In genomic region chr12:112107306-112107705, GRCh38 we compare ENCODE assay signal across 7 cellular contexts. TPM values are rescaled to one million over a fixed set of nuclear protein-coding genes. Genes with fewer than 3 reads are reported as not detected.
A peak's percentile ranks its signal among the peaks of the same experiment; 100 is the strongest.
DNase-seq lines count a peak whose midpoint lies in the region; ATAC-seq and TF ChIP-seq lines count a peak whose summit lies in the region.

No MANE protein-coding gene starts in this region.

- peaks cover 58% of the 10 kb centered on the region for H3K4me1 Mint-ChIP-seq in WTC11
- peaks cover 38% of the 10 kb centered on the region for H3K4me1 Mint-ChIP-seq in stimulated activated effector memory CD8-positive, alpha-beta T cell treated with anti-CD3 and anti-CD28 coated beads, Interleukin-12 subunit alpha, Interleukin-12 subunit beta, amount 100 ng/mL, for 72 hours

- no peak for DNase-seq in HCT116 (ENCODE audit: low read depth, low spot score)
- DNase-seq in WTC11 (ENCODE audit: low spot score) = no peak
- DNase-seq in foreskin keratinocyte = no peak
- no peak for DNase-seq in stimulated activated effector memory CD8-positive, alpha-beta T cell treated with anti-CD3 and anti-CD28 coated beads, Interleukin-12 subunit alpha, Interleukin-12 subunit beta, amount 100 ng/mL, for 72 hours (ENCODE audit: low spot score in 2 of 2)
- DNase-seq in GM13976 (ENCODE audit: low spot score) = no peak
- no peak for DNase-seq in SK-N-DZ (ENCODE audit: low spot score)
- DNase-seq in RPMI8226 = no peak

- H3K9ac ChIP-seq in HCT116 (ENCODE audit: low read length) = peak overlapping the region; percentile 100

- peak overlapping the region; percentile 82 to 96 for H3K4me3 ChIP-seq in HCT116 (replicated peaks in 1 of 2; ENCODE audit: low read depth in 1 of 2, low read length in 2 of 2)

- H3K4me1 ChIP-seq in HCT116 (ENCODE audit: control insufficient read depth in 1 of 2, insufficient read depth in 2 of 2, low read length in 2 of 2) (peaks cover 45 to 68% of the 10 kb centered on the region in 2 experiments), foreskin keratinocyte (peaks cover 11% of the 10 kb centered on the region)

- TF ChIP-seq POLR2A in HCT116 (IDR thresholded peaks at IDR 0.05; ENCODE audit: borderline replicate concordance, extremely low read depth, insufficient read depth, insufficient read length) = no peak

- no peak for TF ChIP-seq CTCF in HCT116 (IDR thresholded peaks at IDR 0.05 in 2 of 3, conservative IDR thresholded peaks at IDR 0.05 in 1 of 3; ENCODE audit: borderline replicate concordance in 1 of 3, insufficient read depth in 1 of 3, low read depth in 2 of 3, low read length in 2 of 3)
- no peak for TF ChIP-seq CTCF in WTC11 (IDR thresholded peaks at IDR 0.05)
- TF ChIP-seq CTCF in foreskin keratinocyte (conservative IDR thresholded peaks at IDR 0.05) = no peak
- no peak for TF ChIP-seq CTCF in GM13976 (IDR thresholded peaks at IDR 0.05; ENCODE audit: borderline replicate concordance, control extremely low read depth, extremely low read depth, insufficient read depth, missing control alignments)

- in situ Hi-C loops in GM13976 (cut with MboI; ENCODE audit: low sequenced_read_pairs, unreplicated experiment) = no loop called here

- H3K79me2 ChIP-seq in HCT116 (ENCODE audit: insufficient read depth, low read length) = peaks cover 68% of the 10 kb centered on the region

- RAD21 ChIA-PET in HCT116 (lab: Charles Lee; ENCODE audit: low non-redundant PET in 1 of 2, low total read pairs in 2 of 2, uncharacterized antibody in 2 of 2, unreplicated experiment in 2 of 2) = no interaction called here

- no peaks in the 10 kb centered on the region for H3K9me3 ChIP-seq in HCT116 (ENCODE audit: control insufficient read depth in 1 of 2, insufficient read depth in 1 of 2, low read depth in 1 of 2, low read length in 2 of 2)

- POLR2A ChIA-PET in HCT116 (lab: Charles Lee) = interaction anchor here (2.9 kb wide), 1 partner anchor 10 kb away, joined by 10 read pairs; no protein-coding TSS in a partner anchor
- POLR2A ChIA-PET in WTC11 (lab: Charles Lee) = interaction anchor here (0.6 to 3.2 kb wide), 7 partner anchors 9 to 339 kb away, joined by 3 to 24 read pairs (median 3); partner anchors contain the start of genes PTPN11, TMEM116 and TRAFD1

- no peak for TF ChIP-seq RAD21 in HCT116 (IDR thresholded peaks at IDR 0.05; ENCODE audit: low read depth)

- intact Hi-C loops in HCT116 (cut with micrococcal nuclease) = loop anchor here (10.0 kb wide), 1 partner anchor 277 kb away; the partner anchor contains the start of gene HECTD4

- H3K4me2 ChIP-seq in HCT116 (ENCODE audit: low read length) = peak overlapping the region; percentile 95

- no peaks in the 10 kb centered on the region for H3K27me3 Mint-ChIP-seq in WTC11 (ENCODE audit: low read depth)

- ATAC-seq in HCT116 (no peak), WTC11 (no peak), foreskin keratinocyte (no peak)
- no peak for ATAC-seq in stimulated activated effector memory CD8-positive, alpha-beta T cell treated with anti-CD3 and anti-CD28 coated beads, Interleukin-12 subunit alpha, Interleukin-12 subunit beta, amount 100 ng/mL, for 72 hours

- peaks cover 0 to 24% of the 10 kb centered on the region in 2 experiments; a peak in 2 of 4 replicates for H3K36me3 ChIP-seq in HCT116 (ENCODE audit: control insufficient read depth in 1 of 2, insufficient read depth in 2 of 2, low read length in 2 of 2)

- peaks cover 19% of the 10 kb centered on the region for H4K20me1 ChIP-seq in HCT116 (ENCODE audit: insufficient read depth)

- no TSS peak for BruUV-seq in HCT116 (replicated peaks; lab: Mats Ljungman, UMichigan)

- H3K4me3 Mint-ChIP-seq in WTC11 = peak overlapping the region; percentile 94
- H3K4me3 Mint-ChIP-seq in stimulated activated effector memory CD8-positive, alpha-beta T cell treated with anti-CD3 and anti-CD28 coated beads, Interleukin-12 subunit alpha, Interleukin-12 subunit beta, amount 100 ng/mL, for 72 hours = peak overlapping the region; percentile 89

- H2AFZ ChIP-seq in HCT116 (ENCODE audit: low read depth, low read length, poor library complexity, severe bottlenecking) = no peak overlapping the region

- H3K27ac Mint-ChIP-seq in WTC11 = no peak overlapping the region
- H3K27ac Mint-ChIP-seq in stimulated activated effector memory CD8-positive, alpha-beta T cell treated with anti-CD3 and anti-CD28 coated beads, Interleukin-12 subunit alpha, Interleukin-12 subunit beta, amount 100 ng/mL, for 72 hours = peak overlapping the region; percentile 96

- peaks cover 10% of the 10 kb centered on the region for H3K36me3 Mint-ChIP-seq in WTC11
- peaks cover 71% of the 10 kb centered on the region for H3K36me3 Mint-ChIP-seq in stimulated activated effector memory CD8-positive, alpha-beta T cell treated with anti-CD3 and anti-CD28 coated beads, Interleukin-12 subunit alpha, Interleukin-12 subunit beta, amount 100 ng/mL, for 72 hours

- no peaks in the 10 kb centered on the region for H3K9me2 ChIP-seq in HCT116 (ENCODE audit: insufficient read depth)

- H3K9me3 Mint-ChIP-seq in WTC11 = no peaks in the 10 kb centered on the region
- no peaks in the 10 kb centered on the region for H3K9me3 Mint-ChIP-seq in stimulated activated effector memory CD8-positive, alpha-beta T cell treated with anti-CD3 and anti-CD28 coated beads, Interleukin-12 subunit alpha, Interleukin-12 subunit beta, amount 100 ng/mL, for 72 hours

- CTCF ChIA-PET in HCT116 (lab: Charles Lee) = no interaction called here
- CTCF ChIA-PET in WTC11 (lab: Charles Lee) = interaction anchor here (0.7 to 1.0 kb wide), 2 partner anchors 91 to 554 kb away, joined by 3 to 4 read pairs; no protein-coding TSS in a partner anchor

- H3K27ac ChIP-seq in HCT116 (ENCODE audit: low read depth, low read length) (peak overlapping the region; percentile 96), foreskin keratinocyte (peak overlapping the region; percentile 88)

- H3K27me3 ChIP-seq in HCT116 (ENCODE audit: insufficient read depth, low read length) = no peaks in the 10 kb centered on the region
- no peaks in the 10 kb centered on the region for H3K27me3 ChIP-seq in foreskin keratinocyte

TF ChIP-seq in HCT116, 20 proteins besides CTCF, POLR2A, EP300 and RAD21 (continues in another document):
- TF ChIP-seq CEBPB (IDR thresholded peaks at IDR 0.05; ENCODE audit: low read depth) (no peak), EGR1 (IDR thresholded peaks at IDR 0.05; ENCODE audit: low read depth) (no peak), EZH2phosphoT487 (IDR thresholded peaks at IDR 0.05; ENCODE audit: borderline replicate concordance) (no peak), SP1 (IDR thresholded peaks at IDR 0.05; ENCODE audit: low read depth) (no peak), SIN3A (IDR thresholded peaks at IDR 0.05; ENCODE audit: low read depth) (no peak), CBX3 (IDR thresholded peaks at IDR 0.05; ENCODE audit: low read depth) (no peak), ZFX (IDR thresholded peaks at IDR 0.05) (no peak), ELF1 (IDR thresholded peaks at IDR 0.05; ENCODE audit: borderline replicate concordance, low read depth) (no peak)

TF ChIP-seq in WTC11, 78 proteins besides CTCF, POLR2A, EP300 and RAD21:
- TF ChIP-seq NR3C1 (CRISPR knock-in tag; conservative IDR thresholded peaks at IDR 0.05; ENCODE audit: low read depth) = no peak
- TF ChIP-seq ATF6 (CRISPR knock-in tag; IDR thresholded peaks at IDR 0.05) = no peak

RNA-seq across cellular contexts. Expression of gene NAA25, which starts 1.3 kb away (rescaled TPM):
- 56.6 TPM for total RNA-seq in HCT116 (2021; ENCODE audit: unreplicated experiment)
- 11.3 and 13.8 TPM in 2 replicates for polyA plus RNA-seq in HCT116 (2012)
- total RNA-seq in WTC11 (2021) = 41.6 to 47.5 TPM (median 44.7 TPM) in 3 replicates
- total RNA-seq in foreskin keratinocyte = 26.7 and 27.9 TPM in 2 replicates
- polyA plus RNA-seq in foreskin keratinocyte = 4.1 and 4.9 TPM in 2 replicates
- 20.9 and 25.7 TPM in 2 replicates for polyA plus RNA-seq in SK-N-DZ (2014; cell fraction: cytosol; rRNA removed)
- 39.2 and 50.6 TPM in 2 replicates for polyA plus RNA-seq in SK-N-DZ (2014; cell fraction: nucleus; rRNA removed)

RNA-seq across cellular contexts. Expression of gene TRAFD1, which starts 18.1 kb away (rescaled TPM):
- total RNA-seq in HCT116 (2021; ENCODE audit: unreplicated experiment) (25.5 TPM), WTC11 (2021) (24.8 to 25.8 TPM (median 25.1 TPM) in 3 replicates), foreskin keratinocyte (19.0 TPM in 2 replicates)
- polyA plus RNA-seq in HCT116 (2012) = 20.2 and 24.5 TPM in 2 replicates
- polyA plus RNA-seq in foreskin keratinocyte = 14.0 and 16.0 TPM in 2 replicates
- polyA plus RNA-seq in SK-N-DZ (2014; cell fraction: cytosol; rRNA removed) = 34.6 and 36.5 TPM in 2 replicates
- polyA plus RNA-seq in SK-N-DZ (2014; cell fraction: nucleus; rRNA removed) = 26.7 and 48.3 TPM in 2 replicates
